Comparison of ENCODE assay signal across 8 cellular contexts in the genomic region with DNA sequence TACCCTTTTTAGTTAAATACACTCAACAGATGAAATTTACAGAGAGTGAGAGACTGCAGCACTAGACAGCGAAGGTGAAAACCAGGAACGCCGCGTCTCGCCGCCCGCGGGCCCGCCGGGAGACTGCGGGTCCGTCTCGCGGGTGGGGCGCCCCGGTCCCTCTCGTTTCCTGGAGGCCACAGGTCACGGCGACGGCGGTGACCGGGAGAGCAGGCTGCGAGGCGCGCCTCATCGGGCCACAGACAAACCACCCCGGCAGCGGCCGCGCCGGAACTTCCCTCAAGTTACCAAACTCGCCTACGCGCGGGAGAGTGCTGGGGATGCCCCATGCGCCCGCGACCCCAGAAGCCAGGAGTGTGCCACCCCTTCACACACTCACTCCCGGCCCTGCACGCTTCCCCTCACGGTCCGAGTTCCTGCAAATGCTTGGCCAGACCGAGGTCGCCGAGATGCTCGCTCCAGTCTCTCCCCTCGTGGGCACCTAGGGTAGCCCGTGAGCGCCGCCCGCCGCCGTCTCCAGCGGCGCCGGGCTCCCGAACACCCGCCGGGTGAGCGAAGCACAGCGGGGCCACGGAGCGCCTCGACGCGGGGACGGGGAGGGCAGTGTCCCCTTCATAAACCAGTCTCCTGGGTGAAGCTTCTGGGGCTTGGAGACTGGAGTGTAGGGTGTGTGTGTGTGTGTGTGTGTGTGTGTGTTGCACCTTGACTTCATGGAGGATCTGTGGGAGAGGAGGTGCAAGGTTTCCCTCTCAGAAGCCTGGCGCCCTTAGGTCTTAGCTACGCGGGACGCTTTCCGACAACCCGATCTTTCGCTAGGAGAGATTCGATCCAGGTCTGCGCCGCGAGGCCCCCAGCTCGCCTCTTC. TPM values are rescaled to one million over a fixed set of nuclear protein-coding genes. Genes with fewer than 3 reads are reported as not detected.
DNase-seq lines count a peak whose midpoint lies in the region; ATAC-seq, FAIRE-seq and TF ChIP-seq lines count a peak whose summit lies in the region.

No MANE protein-coding gene starts in this region.

- TF ChIP-seq EP300 in sigmoid colon (IDR thresholded peaks at IDR 0.05), result no peak

- TF ChIP-seq POLR2A in sigmoid colon (IDR thresholded peaks at IDR 0.05), result no peak

- H3K27ac Mint-ChIP-seq in CD4-positive, CD25-positive, alpha-beta regulatory T cell, result peak overlapping the region; percentile 91 to 96 (median 94)
- peak overlapping the region; percentile 66 for H3K27ac Mint-ChIP-seq in astrocyte (ENCODE audit: unreplicated experiment)

- peak; percentile 38 to 43 for ATAC-seq in CD4-positive, CD25-positive, alpha-beta regulatory T cell (ENCODE audit: low read depth in 2 of 2)
- no peak for ATAC-seq in GM21737 (IDR thresholded peaks at IDR 0.05; ENCODE audit: unreplicated experiment)
- no peak for ATAC-seq in HG03196 (IDR thresholded peaks at IDR 0.05; ENCODE audit: unreplicated experiment)

- peaks cover 0 to 2% (median 0%) of the 10 kb centered on the region in 7 donors for H3K9me3 Mint-ChIP-seq in CD4-positive, CD25-positive, alpha-beta regulatory T cell
- no peaks in the 10 kb centered on the region for H3K9me3 Mint-ChIP-seq in astrocyte (ENCODE audit: unreplicated experiment)

- no CpG with 5 or more reads among the region's 79 CpGs for WGBS in iPS DF 6.9 (ENCODE audit: insufficient coverage, insufficient read length)
- 1% methylated on average over 79 of the region's 79 CpGs for WGBS in sigmoid colon, 2 donors

- peaks cover 7% of the 10 kb centered on the region for H3K36me3 Mint-ChIP-seq in CD4-positive, CD25-positive, alpha-beta regulatory T cell
- no peaks in the 10 kb centered on the region for H3K36me3 Mint-ChIP-seq in astrocyte (ENCODE audit: low read depth, unreplicated experiment)

- peak overlapping the region; percentile 72 for H2AFZ ChIP-seq in astrocyte (ENCODE audit: low read depth, low read length)

- H3K27me3 Mint-ChIP-seq in CD4-positive, CD25-positive, alpha-beta regulatory T cell, result peaks cover 70% of the 10 kb centered on the region
- H3K27me3 Mint-ChIP-seq in astrocyte (ENCODE audit: low read depth, unreplicated experiment), result peaks cover under 1% of the 10 kb centered on the region

- H3K4me2 ChIP-seq in astrocyte (ENCODE audit: low read length), result peak overlapping the region; percentile 98

- H3K9ac ChIP-seq in astrocyte (ENCODE audit: low read length), result peak overlapping the region; percentile 86

- no peak for FAIRE-seq in astrocyte (lab: Jason Lieb, UNC)

- H3K9me3 ChIP-seq in CD4-positive, CD25-positive, alpha-beta regulatory T cell (ENCODE audit: control insufficient read depth in 2 of 2, low read length in 2 of 2), result no peaks in the 10 kb centered on the region
- H3K9me3 ChIP-seq in astrocyte (ENCODE audit: insufficient read depth, low read depth, low read length) (no peaks in the 10 kb centered on the region), iPS DF 6.9 (ENCODE audit: control insufficient read depth, insufficient read depth, low read length) (no peaks in the 10 kb centered on the region), sigmoid colon (no peaks in the 10 kb centered on the region)

- TF ChIP-seq CTCF in HFF-Myc (IDR thresholded peaks at IDR 0.05; ENCODE audit: low read depth, low read length, missing control alignments) (peak; percentile 19), astrocyte (IDR thresholded peaks at IDR 0.05; ENCODE audit: insufficient read depth, low read depth, low read length) (no peak), sigmoid colon (IDR thresholded peaks at IDR 0.05) (peak in 1 of 4 experiments; percentile 7)

- H4K20me1 ChIP-seq in astrocyte (ENCODE audit: insufficient read depth, low read length), result no peaks in the 10 kb centered on the region

- peaks cover 35% of the 10 kb centered on the region for H3K4me1 ChIP-seq in CD4-positive, CD25-positive, alpha-beta regulatory T cell (ENCODE audit: control insufficient read depth, insufficient read depth, low read length, poor library complexity, severe bottlenecking)
- H3K4me1 ChIP-seq in astrocyte (ENCODE audit: insufficient read depth, low read length), result peaks cover 19% of the 10 kb centered on the region
- peaks cover 7% of the 10 kb centered on the region; the same call in 1 of the 2 replicates for H3K4me1 ChIP-seq in iPS DF 6.9 (ENCODE audit: control insufficient read depth, insufficient read depth, low read length)
- H3K4me1 ChIP-seq in sigmoid colon, result peaks cover 0 to 28% (median 11%) of the 10 kb centered on the region in 4 donors

- H3K27me3 ChIP-seq in CD4-positive, CD25-positive, alpha-beta regulatory T cell (ENCODE audit: control insufficient read depth, insufficient read depth, low read length), result peaks cover 27% of the 10 kb centered on the region
- H3K27me3 ChIP-seq in astrocyte (ENCODE audit: insufficient read depth, low read length) (peaks cover 11% of the 10 kb centered on the region), iPS DF 6.9 (ENCODE audit: control insufficient read depth, insufficient read depth, low read length) (peaks cover 16% of the 10 kb centered on the region), sigmoid colon (no peaks in the 10 kb centered on the region)

- DNase-seq in CD4-positive, CD25-positive, alpha-beta regulatory T cell, result peak; percentile 48 to 70 (median 61)
- DNase-seq in HFF-Myc (ENCODE audit: extremely low read depth, low read depth), result no peak
- DNase-seq in T-helper 2 cell, result peak; percentile 38 to 79 (median 53)
- DNase-seq in astrocyte (ENCODE audit: low read depth), result no peak
- no peak for DNase-seq in iPS DF 6.9 (ENCODE audit: low read depth, low spot score)
- DNase-seq in sigmoid colon, result peak; percentile 72

- H3K4me3 Mint-ChIP-seq in CD4-positive, CD25-positive, alpha-beta regulatory T cell, result peak overlapping the region; percentile 87 to 95 (median 90)
- H3K4me3 Mint-ChIP-seq in astrocyte (ENCODE audit: unreplicated experiment), result peak overlapping the region; percentile 88

- peaks cover 5 to 48% (median 33%) of the 10 kb centered on the region in 4 donors for H3K4me1 Mint-ChIP-seq in CD4-positive, CD25-positive, alpha-beta regulatory T cell
- H3K4me1 Mint-ChIP-seq in astrocyte (ENCODE audit: low read depth, unreplicated experiment), result peaks cover 29% of the 10 kb centered on the region

- H3K79me2 ChIP-seq in astrocyte (ENCODE audit: insufficient read depth, low read length), result peaks cover 9% of the 10 kb centered on the region

- no peaks in the 10 kb centered on the region for H3K36me3 ChIP-seq in CD4-positive, CD25-positive, alpha-beta regulatory T cell (ENCODE audit: control insufficient read depth, insufficient read depth, low read length)
- no peaks in the 10 kb centered on the region for H3K36me3 ChIP-seq in astrocyte (ENCODE audit: insufficient read depth, low read length)
- no peaks in the 10 kb centered on the region for H3K36me3 ChIP-seq in iPS DF 6.9 (ENCODE audit: control insufficient read depth, insufficient read depth, low read length)
- H3K36me3 ChIP-seq in sigmoid colon, result no peaks in the 10 kb centered on the region

- intact Hi-C loops in sigmoid colon (cut with DNase I), result loop anchor here (2.0 to 10.0 kb wide), 6 partner anchors 97 to 350 kb away; a partner anchor contains a TSS

- H3K4me3 ChIP-seq in CD4-positive, CD25-positive, alpha-beta regulatory T cell (ENCODE audit: low read depth, low read length), result peak overlapping the region; percentile 90
- H3K4me3 ChIP-seq in HFF-Myc (replicated peaks; ENCODE audit: low read depth, low read length) (peak overlapping the region; percentile 48), astrocyte (ENCODE audit: insufficient read depth, low read depth, low read length) (peak overlapping the region; percentile 69), iPS DF 6.9 (ENCODE audit: low read length) (peak overlapping the region; percentile 62; the same call in 1 of the 2 replicates), sigmoid colon (peak overlapping the region; percentile 70 to 96 (median 86))

- H3K27ac ChIP-seq in CD4-positive, CD25-positive, alpha-beta regulatory T cell (ENCODE audit: insufficient read depth, low read length, poor library complexity, severe bottlenecking), result peak overlapping the region; percentile 85
- H3K27ac ChIP-seq in astrocyte (ENCODE audit: low read depth, low read length) (peak overlapping the region; percentile 49), iPS DF 6.9 (ENCODE audit: low read length) (no peak overlapping the region), sigmoid colon (peak overlapping the region; percentile 80 to 94 (median 89))

RNA-seq across cellular contexts. Expression of a gene that starts 1.4 kb away (rescaled TPM):
- total RNA-seq in CD4-positive, CD25-positive, alpha-beta regulatory T cell, result 51.3 TPM
- polyA plus RNA-seq in CD4-positive, CD25-positive, alpha-beta regulatory T cell, result 10 to 100 TPM in 1 of 4 donors, 1 to 10 TPM in 3; 3.8 to 12.2 (median 5.7) TPM
- total RNA-seq in astrocyte, result 12.6 and 17.5 TPM in 2 replicates
- 1 to 10 TPM; 1.1 to 4.6 (median 2.1) TPM for total RNA-seq in sigmoid colon
- 1 to 10 TPM in 1 of 3 donors, under 1 TPM in 2; under 0.01 to 5.6 (median 0.23) TPM for polyA plus RNA-seq in sigmoid colon

Comparison
In these comparisons a context has a peak if more than half of its experiments do, and no peak if none do; other contexts are left out.
1. ATAC-seq: peak in CD4-positive, CD25-positive, alpha-beta regulatory T cell (2 of 2); none in GM21737 (single experiment) and HG03196 (single experiment).
2. DNase-seq: peak in CD4-positive, CD25-positive, alpha-beta regulatory T cell (3 of 3), T-helper 2 cell (5 of 5) and sigmoid colon (single experiment); none in HFF-Myc (single experiment), astrocyte (single experiment) and iPS DF 6.9 (single experiment).
3. Peak in every context shown above with its lines, with median percentiles within 50 percentile points of each other: H3K4me3 ChIP-seq.